8 cellular contexts compared by ENCODE assay signal in the genomic region with DNA sequence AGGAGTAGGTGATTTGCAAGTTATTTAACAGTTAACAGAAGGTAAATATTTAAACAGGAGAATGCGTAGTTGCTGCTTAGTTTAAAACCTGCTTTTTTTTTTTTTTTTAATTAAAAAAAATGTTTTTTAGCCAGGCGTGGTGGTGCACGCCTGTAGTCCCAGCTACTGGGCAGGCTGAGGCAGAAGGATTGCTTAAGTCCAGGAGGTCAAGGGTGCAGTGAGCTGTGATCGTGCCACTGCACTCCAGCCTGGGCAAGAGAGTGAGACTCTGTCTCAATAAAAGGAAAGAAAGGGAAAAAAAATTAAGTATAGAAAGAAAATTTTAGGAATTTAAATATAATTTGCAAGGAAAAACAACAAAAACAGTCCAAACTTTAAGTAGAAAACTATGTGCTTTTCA.
"Had no signal": no experiment of that assay in that cellular context is flagged by ENCODE, and none has a peak within 500 bp of the region (broad histone marks: within the 10 kb centered on the region; RNA-seq: fewer than 3 reads in every experiment).

No MANE protein-coding gene starts in this region.

- DNase-seq: GDM1, GF-D8 had no signal

- FAIRE-seq: G401.6, GM12878, GM12891, GM12892, GM18507, GM19239 had no signal

- H3K4me3 ChIP-seq: GM12878 had no signal

- ATAC-seq: GM12878 had no signal
